17 cellular contexts compared by ENCODE assay signal in the genomic region with DNA sequence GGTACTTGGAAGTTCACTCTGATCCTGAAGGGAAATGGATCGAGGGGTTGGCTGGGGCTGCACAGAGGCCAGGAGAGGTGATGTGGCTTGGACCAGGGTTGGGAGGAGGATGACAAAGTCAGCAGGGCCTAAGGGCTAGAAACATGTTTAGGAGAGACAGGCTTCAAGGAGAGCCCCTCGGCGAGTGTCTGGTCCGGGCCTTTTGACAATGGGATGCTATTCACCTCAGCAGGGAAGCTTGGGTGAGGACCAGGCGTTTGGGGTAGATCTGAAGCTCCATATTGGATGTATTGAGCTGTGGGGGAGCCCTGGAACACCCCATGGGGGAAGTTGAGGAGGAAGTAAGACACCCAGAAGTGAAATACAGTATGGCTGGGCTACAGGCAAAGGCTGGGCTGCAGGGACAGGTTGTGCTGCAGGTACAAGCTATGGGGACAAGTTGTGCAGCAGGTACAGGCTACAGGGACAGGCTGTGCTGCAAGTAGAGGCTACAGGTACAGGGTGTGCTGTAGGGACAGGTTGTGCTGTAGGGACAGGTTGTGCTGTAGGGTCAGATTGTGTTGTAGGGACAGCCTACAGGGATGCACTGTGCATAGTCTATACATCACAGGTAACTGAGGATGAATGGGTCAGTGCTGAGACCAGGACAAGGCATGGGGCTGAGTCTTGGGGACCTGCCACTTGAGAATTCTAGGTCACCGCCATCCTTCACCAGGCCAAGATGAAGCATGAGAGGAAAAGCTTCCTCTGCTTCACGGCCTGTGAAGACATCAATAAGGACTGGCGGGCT. TPM values are rescaled to one million over a fixed set of nuclear protein-coding genes. Genes with fewer than 3 reads are reported as not detected.
"Had no signal": no experiment of that assay in that cellular context is flagged by ENCODE, and none has a peak within 500 bp of the region (broad histone marks: within the 10 kb centered on the region; RNA-seq: fewer than 3 reads in every experiment).

No MANE protein-coding gene starts in this region.

- H3K4me2 ChIP-seq: hepatocyte had no signal

- H3K79me2 ChIP-seq: hepatocyte had no signal

- H3K4me1 ChIP-seq: colonic mucosa, psoas muscle, right lobe of liver had no signal

- ATAC-seq: activated T-cell treated with anti-CD3 and anti-CD28 coated beads, Interleukin-2, amount 50 U/mL, for 72 hours; naive thymus-derived CD8-positive, alpha-beta T cell had no signal

- H3K9me3 ChIP-seq: colonic mucosa, lower lobe of right lung, psoas muscle, right lobe of liver, suprapubic skin, upper lobe of left lung had no signal

- DNase-seq: activated CD4-positive, alpha-beta memory T cell treated with anti-CD3 and anti-CD28 coated beads for 36 hours; activated gamma-delta T cell treated with Interleukin-2 at 50 U/mL for 16 hours; activated T-cell treated with anti-CD3 and anti-CD28 coated beads, Interleukin-2, amount 50 U/mL, for 72 hours; colonic mucosa; lower lobe of right lung; naive thymus-derived CD8-positive, alpha-beta T cell; occipital lobe; right lobe of liver; stimulated activated CD4-positive, alpha-beta T cell treated with anti-CD3 and anti-CD28 coated beads, Interleukin-2, amount 100 ng/mL, for 48 hours; stimulated activated naive CD4-positive, alpha-beta T cell treated with Interleukin-2 at 50 U/mL for 16 hours; upper lobe of left lung had no signal

- H3K27ac ChIP-seq: colonic mucosa, hepatocyte, lower lobe of right lung, psoas muscle, right lobe of liver, suprapubic skin, upper lobe of left lung had no signal

- H3K36me3 ChIP-seq: colonic mucosa, lower lobe of right lung, right lobe of liver, suprapubic skin, upper lobe of left lung had no signal

- H2AFZ ChIP-seq: hepatocyte had no signal

- H3K27me3 ChIP-seq: colonic mucosa, hepatocyte, right lobe of liver, upper lobe of left lung had no signal

- H3K4me3 ChIP-seq: colonic mucosa, hepatocyte, lower lobe of right lung, psoas muscle, right lobe of liver, suprapubic skin, upper lobe of left lung had no signal

RNA-seq across cellular contexts. Expression of gene FIBCD1, which starts 22.7 kb away (rescaled TPM):
- total RNA-seq: activated CD4-positive, alpha-beta memory T cell treated with anti-CD3 and anti-CD28 coated beads for 36 hours; activated T-cell treated with anti-CD3 and anti-CD28 coated beads, Interleukin-2, amount 50 U/mL, for 72 hours; aorta; mononuclear cell; naive thymus-derived CD8-positive, alpha-beta T cell; psoas muscle; right lobe of liver; suprapubic skin; T-helper 2 cell treated with Interferon-gamma antibody and Interleukin-4, amounts not matched to agents 100 ng/mL and 5 ng/mL, for 36 hours had no signal
- polyA plus RNA-seq: hepatocyte; naive thymus-derived CD8-positive, alpha-beta T cell had no signal
